Comparison of ENCODE assay signal across 19 cellular contexts in genomic region chr2:164178835-164179470, GRCh38.
DNase-seq lines count a peak whose midpoint lies in the region; ATAC-seq, FAIRE-seq and TF ChIP-seq lines count a peak whose summit lies in the region.
"Had no signal": no experiment of that assay in that cellular context is flagged by ENCODE, and none has a peak within 500 bp of the region (broad histone marks: within the 10 kb centered on the region; RNA-seq: fewer than 3 reads in every experiment).

No MANE protein-coding gene starts in this region.

- H3K27ac ChIP-seq in Peyer's patch = no peak overlapping the region
- H3K27ac ChIP-seq: ascending aorta; BLaER1 treated with 17β-estradiol and CSF1 and Interleukin-3, amounts not matched to agents 10 nM and 100 nM; neutrophil; PC-9; sigmoid colon had no signal

- no peak for FAIRE-seq in HTR-8/SVneo (lab: Jason Lieb, UNC)

- H3K27me3 ChIP-seq in Peyer's patch = no peaks in the 10 kb centered on the region
- H3K27me3 ChIP-seq: ascending aorta; BLaER1 treated with 17β-estradiol and CSF1 and Interleukin-3, amounts not matched to agents 10 nM and 100 nM; neutrophil; sigmoid colon had no signal

- peaks cover 0 to 7% (median 0%) of the 10 kb centered on the region in 4 donors for H3K9me3 ChIP-seq in Peyer's patch
- H3K9me3 ChIP-seq: neutrophil had no signal

- TF ChIP-seq CTCF in GM12865 (IDR thresholded peaks at IDR 0.05; ENCODE audit: insufficient read depth, low read depth, low read length, missing control alignments) (no peak), epithelial cell of esophagus (IDR thresholded peaks at IDR 0.05; ENCODE audit: insufficient read depth, low read depth, low read length, missing control alignments) (no peak), Peyer's patch (IDR thresholded peaks at IDR 0.05) (no peak)

- no peak for TF ChIP-seq POLR2A in Peyer's patch (IDR thresholded peaks at IDR 0.05)

- ATAC-seq in GM21737 (IDR thresholded peaks at IDR 0.05; ENCODE audit: unreplicated experiment) (no peak), GM19395 (IDR thresholded peaks at IDR 0.05; ENCODE audit: unreplicated experiment) (no peak)

- H3K36me3 ChIP-seq in Peyer's patch = no peaks in the 10 kb centered on the region
- H3K36me3 ChIP-seq: ascending aorta; BLaER1 treated with 17β-estradiol and CSF1 and Interleukin-3, amounts not matched to agents 10 nM and 100 nM; neutrophil; sigmoid colon had no signal

- H3K4me3 ChIP-seq in GM12865 (ENCODE audit: low read depth, low read length) = no peak overlapping the region
- no peak overlapping the region for H3K4me3 ChIP-seq in epithelial cell of esophagus (ENCODE audit: low read length)
- no peak overlapping the region for H3K4me3 ChIP-seq in Peyer's patch
- H3K4me3 ChIP-seq: ascending aorta; BLaER1 treated with 17β-estradiol and CSF1 and Interleukin-3, amounts not matched to agents 10 nM and 100 nM; PC-9; sigmoid colon had no signal

- DNase-seq in GM12865 (ENCODE audit: low read depth) (peak; percentile 7), HTR-8/SVneo (ENCODE audit: insufficient read length, low spot score) (peak; percentile 2), epithelial cell of esophagus (ENCODE audit: low read depth) (peak; percentile 36), non-pigmented ciliary epithelial cell (ENCODE audit: low read depth) (peak; percentile 10), Peyer's patch (no peak)
- DNase-seq: activated CD8-positive, alpha-beta memory T cell treated with anti-CD3 and anti-CD28 coated beads for 24 hours; activated effector memory CD4-positive, alpha-beta T cell treated with Interleukin-2 at 50 U/mL for 16 hours; dermis blood vessel endothelial cell; DMS53; H7; NCI-H1694; NCI-H510A; PC-9; sigmoid colon had no signal

- H3K4me1 ChIP-seq in Peyer's patch = no peaks in the 10 kb centered on the region
- H3K4me1 ChIP-seq: ascending aorta; BLaER1 treated with 17β-estradiol and CSF1 and Interleukin-3, amounts not matched to agents 10 nM and 100 nM; sigmoid colon had no signal

Comparison
In these comparisons a context has a peak if more than half of its experiments do, and no peak if none do; other contexts are left out.
1. DNase-seq: peak in GM12865 (single experiment), HTR-8/SVneo (single experiment), epithelial cell of esophagus (single experiment) and non-pigmented ciliary epithelial cell (single experiment); none in Peyer's patch (0 of 3).